9 cellular contexts compared by ENCODE assay signal in genomic region chr13:29573190-29573589, GRCh38. TPM values are rescaled to one million over a fixed set of nuclear protein-coding genes. Genes with fewer than 3 reads are reported as not detected.
DNase-seq lines count a peak whose midpoint lies in the region; ATAC-seq and TF ChIP-seq lines count a peak whose summit lies in the region.
"Had no signal": no experiment of that assay in that cellular context is flagged by ENCODE, and none has a peak within 500 bp of the region (broad histone marks: within the 10 kb centered on the region; RNA-seq: fewer than 3 reads in every experiment).

No MANE protein-coding gene starts in this region.

- H3K36me3 ChIP-seq in brain microvascular endothelial cell (replicated peaks), result no peaks in the 10 kb centered on the region
- H3K36me3 ChIP-seq: ovary had no signal

- H3K27ac ChIP-seq in brain microvascular endothelial cell, result no peak overlapping the region
- H3K27ac ChIP-seq: ovary had no signal

- H3K36me3 Mint-ChIP-seq in mesothelial cell of epicardium, result peaks cover 7% of the 10 kb centered on the region

- H3K4me3 Mint-ChIP-seq in mesothelial cell of epicardium, result no peak overlapping the region

- H3K27ac Mint-ChIP-seq in mesothelial cell of epicardium, result no peak overlapping the region

- ATAC-seq in GM21423 (IDR thresholded peaks at IDR 0.05; ENCODE audit: unreplicated experiment), result peak; percentile 53
- ATAC-seq in SK-N-SH treated with all-trans-retinoic acid at 6 μM for 48 hours, result peak; percentile 11; the same call in 1 of the 3 replicates

- in situ Hi-C loops in brain microvascular endothelial cell (cut with HindIII; ENCODE audit: low pct_ligation_motif_present, low sequenced_read_pairs), result no loop called here

- H3K4me3 ChIP-seq in brain microvascular endothelial cell (ENCODE audit: low read depth, low read length), result no peak overlapping the region
- H3K4me3 ChIP-seq: ovary had no signal

- peaks cover 21% of the 10 kb centered on the region for H3K4me1 Mint-ChIP-seq in mesothelial cell of epicardium

- DNase-seq in Ammon's horn (ENCODE audit: low spot score) (peak; percentile 57), iris pigment epithelial cell (ENCODE audit: low read depth) (peak; percentile 54), brain microvascular endothelial cell (no peak), COLO829 (ENCODE audit: low spot score) (no peak), mesothelial cell of epicardium (ENCODE audit: low spot score in 2 of 2, unreplicated experiment in 2 of 2) (no peak)
- no peak for DNase-seq in activated naive CD4-positive, alpha-beta T cell (lab: John Stamatoyannopoulos, UW)

- TF ChIP-seq CTCF in brain microvascular endothelial cell (IDR thresholded peaks at IDR 0.05; ENCODE audit: low read depth, low read length, missing control alignments) (no peak), mesothelial cell of epicardium (IDR thresholded peaks at IDR 0.05; ENCODE audit: unreplicated experiment) (no peak)

- H3K27me3 ChIP-seq in brain microvascular endothelial cell (replicated peaks), result no peaks in the 10 kb centered on the region
- H3K27me3 ChIP-seq: ovary had no signal

- no peaks in the 10 kb centered on the region for H3K27me3 Mint-ChIP-seq in mesothelial cell of epicardium (ENCODE audit: low read depth)

- no peaks in the 10 kb centered on the region for H3K9me3 Mint-ChIP-seq in mesothelial cell of epicardium

TF ChIP-seq in SK-N-SH treated with all-trans-retinoic acid at 6 μM for 48 hours, 23 proteins besides CTCF, POLR2A, EP300 and RAD21:
- no peak for TF ChIP-seq SNAI2 (CRISPR knock-in tag; IDR thresholded peaks at IDR 0.05)
- TF ChIP-seq, protein P1, sequence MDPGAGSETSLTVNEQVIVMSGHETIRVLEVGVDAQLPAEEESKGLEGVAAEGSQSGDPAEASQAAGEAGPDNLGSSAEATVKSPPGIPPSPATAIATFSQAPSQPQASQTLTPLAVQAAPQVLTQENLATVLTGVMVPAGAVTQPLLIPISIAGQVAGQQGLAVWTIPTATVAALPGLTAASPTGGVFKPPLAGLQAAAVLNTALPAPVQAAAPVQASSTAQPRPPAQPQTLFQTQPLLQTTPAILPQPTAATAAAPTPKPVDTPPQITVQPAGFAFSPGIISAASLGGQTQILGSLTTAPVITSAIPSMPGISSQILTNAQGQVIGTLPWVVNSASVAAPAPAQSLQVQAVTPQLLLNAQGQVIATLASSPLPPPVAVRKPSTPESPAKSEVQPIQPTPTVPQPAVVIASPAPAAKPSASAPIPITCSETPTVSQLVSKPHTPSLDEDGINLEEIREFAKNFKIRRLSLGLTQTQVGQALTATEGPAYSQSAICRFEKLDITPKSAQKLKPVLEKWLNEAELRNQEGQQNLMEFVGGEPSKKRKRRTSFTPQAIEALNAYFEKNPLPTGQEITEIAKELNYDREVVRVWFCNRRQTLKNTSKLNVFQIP (CRISPR knock-in tag; IDR thresholded peaks at IDR 0.05; ENCODE audit: borderline replicate concordance, low read depth), result no peak
- no peak for TF ChIP-seq PATZ1 (CRISPR knock-in tag; IDR thresholded peaks at IDR 0.05; ENCODE audit: borderline replicate concordance)
- TF ChIP-seq ESRRG (CRISPR knock-in tag; IDR thresholded peaks at IDR 0.05), result no peak
- TF ChIP-seq OSR1 (CRISPR knock-in tag; IDR thresholded peaks at IDR 0.05), result no peak
- TF ChIP-seq GLIS3 (CRISPR knock-in tag; IDR thresholded peaks at IDR 0.05), result no peak
- TF ChIP-seq, protein P2, sequence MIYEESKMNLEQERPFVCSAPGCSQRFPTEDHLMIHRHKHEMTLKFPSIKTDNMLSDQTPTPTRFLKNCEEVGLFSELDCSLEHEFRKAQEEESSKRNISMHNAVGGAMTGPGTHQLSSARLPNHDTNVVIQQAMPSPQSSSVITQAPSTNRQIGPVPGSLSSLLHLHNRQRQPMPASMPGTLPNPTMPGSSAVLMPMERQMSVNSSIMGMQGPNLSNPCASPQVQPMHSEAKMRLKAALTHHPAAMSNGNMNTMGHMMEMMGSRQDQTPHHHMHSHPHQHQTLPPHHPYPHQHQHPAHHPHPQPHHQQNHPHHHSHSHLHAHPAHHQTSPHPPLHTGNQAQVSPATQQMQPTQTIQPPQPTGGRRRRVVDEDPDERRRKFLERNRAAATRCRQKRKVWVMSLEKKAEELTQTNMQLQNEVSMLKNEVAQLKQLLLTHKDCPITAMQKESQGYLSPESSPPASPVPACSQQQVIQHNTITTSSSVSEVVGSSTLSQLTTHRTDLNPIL (CRISPR knock-in tag; IDR thresholded peaks at IDR 0.05; ENCODE audit: low read depth), result no peak
- no peak for TF ChIP-seq BACH2 (CRISPR knock-in tag; IDR thresholded peaks at IDR 0.05; ENCODE audit: borderline replicate concordance)
- no peak for TF ChIP-seq CSDC2 (CRISPR knock-in tag; IDR thresholded peaks at IDR 0.05)
- no peak for TF ChIP-seq TOX (CRISPR knock-in tag; IDR thresholded peaks at IDR 0.05; ENCODE audit: borderline replicate concordance)
- no peak for TF ChIP-seq RARB (CRISPR knock-in tag; IDR thresholded peaks at IDR 0.05)
- no peak for TF ChIP-seq ARNTL (CRISPR knock-in tag; IDR thresholded peaks at IDR 0.05; ENCODE audit: borderline replicate concordance, low read depth)
- TF ChIP-seq TCF4 (CRISPR knock-in tag; IDR thresholded peaks at IDR 0.05; ENCODE audit: borderline replicate concordance), result no peak
- no peak for TF ChIP-seq ZNF565 (CRISPR knock-in tag; conservative IDR thresholded peaks at IDR 0.05; ENCODE audit: low read depth)
- TF ChIP-seq CSRNP3 (CRISPR knock-in tag; IDR thresholded peaks at IDR 0.05), result no peak
- TF ChIP-seq ZC3H10 (CRISPR knock-in tag; IDR thresholded peaks at IDR 0.05), result no peak
- no peak for TF ChIP-seq ZNF8 (CRISPR knock-in tag; IDR thresholded peaks at IDR 0.05)
- no peak for TF ChIP-seq ISL1 (CRISPR knock-in tag; IDR thresholded peaks at IDR 0.05)
- no peak for TF ChIP-seq ZNF70 (CRISPR knock-in tag; IDR thresholded peaks at IDR 0.05)
- TF ChIP-seq, protein P3, sequence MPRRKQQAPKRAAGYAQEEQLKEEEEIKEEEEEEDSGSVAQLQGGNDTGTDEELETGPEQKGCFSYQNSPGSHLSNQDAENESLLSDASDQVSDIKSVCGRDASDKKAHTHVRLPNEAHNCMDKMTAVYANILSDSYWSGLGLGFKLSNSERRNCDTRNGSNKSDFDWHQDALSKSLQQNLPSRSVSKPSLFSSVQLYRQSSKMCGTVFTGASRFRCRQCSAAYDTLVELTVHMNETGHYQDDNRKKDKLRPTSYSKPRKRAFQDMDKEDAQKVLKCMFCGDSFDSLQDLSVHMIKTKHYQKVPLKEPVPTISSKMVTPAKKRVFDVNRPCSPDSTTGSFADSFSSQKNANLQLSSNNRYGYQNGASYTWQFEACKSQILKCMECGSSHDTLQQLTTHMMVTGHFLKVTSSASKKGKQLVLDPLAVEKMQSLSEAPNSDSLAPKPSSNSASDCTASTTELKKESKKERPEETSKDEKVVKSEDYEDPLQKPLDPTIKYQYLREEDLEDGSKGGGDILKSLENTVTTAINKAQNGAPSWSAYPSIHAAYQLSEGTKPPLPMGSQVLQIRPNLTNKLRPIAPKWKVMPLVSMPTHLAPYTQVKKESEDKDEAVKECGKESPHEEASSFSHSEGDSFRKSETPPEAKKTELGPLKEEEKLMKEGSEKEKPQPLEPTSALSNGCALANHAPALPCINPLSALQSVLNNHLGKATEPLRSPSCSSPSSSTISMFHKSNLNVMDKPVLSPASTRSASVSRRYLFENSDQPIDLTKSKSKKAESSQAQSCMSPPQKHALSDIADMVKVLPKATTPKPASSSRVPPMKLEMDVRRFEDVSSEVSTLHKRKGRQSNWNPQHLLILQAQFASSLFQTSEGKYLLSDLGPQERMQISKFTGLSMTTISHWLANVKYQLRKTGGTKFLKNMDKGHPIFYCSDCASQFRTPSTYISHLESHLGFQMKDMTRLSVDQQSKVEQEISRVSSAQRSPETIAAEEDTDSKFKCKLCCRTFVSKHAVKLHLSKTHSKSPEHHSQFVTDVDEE (CRISPR knock-in tag; IDR thresholded peaks at IDR 0.05), result no peak

RNA-seq across cellular contexts. Expression of gene SLC7A1, which starts 22.3 kb away (rescaled TPM):
- 19.2 to 22.2 TPM (median 20.0 TPM) in 3 replicates for total RNA-seq in mesothelial cell of epicardium

Comparison
In these comparisons a context has a peak if more than half of its experiments do, and no peak if none do; other contexts are left out.
1. DNase-seq: peak in Ammon's horn (single experiment) and iris pigment epithelial cell (single experiment); none in activated naive CD4-positive, alpha-beta T cell (0 of 4), brain microvascular endothelial cell (single experiment), COLO829 (single experiment) and mesothelial cell of epicardium (0 of 2).